Comparison of ENCODE assay signal across 20 cellular contexts in genomic region chr13:39048806-39049205, GRCh38. TPM values are rescaled to one million over a fixed set of nuclear protein-coding genes. Genes with fewer than 3 reads are reported as not detected.
DNase-seq lines count a peak whose midpoint lies in the region; ATAC-seq, FAIRE-seq and TF ChIP-seq lines count a peak whose summit lies in the region.
"Had no signal": no experiment of that assay in that cellular context is flagged by ENCODE, and none has a peak within 500 bp of the region (broad histone marks: within the 10 kb centered on the region; RNA-seq: fewer than 3 reads in every experiment).

No MANE protein-coding gene starts in this region.

- TF ChIP-seq POLR2A in endothelial cell of umbilical vein (IDR thresholded peaks at IDR 0.05; ENCODE audit: low read depth, low read length): no peak
- TF ChIP-seq POLR2A in thyroid gland (IDR thresholded peaks at IDR 0.05): no peak

- H3K79me2 ChIP-seq in endothelial cell of umbilical vein (ENCODE audit: control insufficient read depth, insufficient read depth, low read length): no peaks in the 10 kb centered on the region

- peak overlapping the region; percentile 21 for H2AFZ ChIP-seq in endothelial cell of umbilical vein (ENCODE audit: low read depth, low read length)

- H3K4me2 ChIP-seq in endothelial cell of umbilical vein (ENCODE audit: insufficient read depth, low read length): no peak overlapping the region
- H3K4me2 ChIP-seq: BLaER1 treated with 17β-estradiol and CSF1 and Interleukin-3, amounts not matched to agents 10 nM and 100 nM had no signal

- no peaks in the 10 kb centered on the region for H4K20me1 ChIP-seq in endothelial cell of umbilical vein (replicated peaks; ENCODE audit: control insufficient read depth, extremely low read depth, insufficient read depth, low read length)

- H3K27me3 Mint-ChIP-seq in activated naive CD8-positive, alpha-beta T cell: no peaks in the 10 kb centered on the region
- no peaks in the 10 kb centered on the region for H3K27me3 Mint-ChIP-seq in activated naive CD8-positive, alpha-beta T cell treated with anti-CD3 and anti-CD28 coated beads for 36 hours
- H3K27me3 Mint-ChIP-seq in activated T-helper 17 cell treated with anti-CD3 and anti-CD28 coated beads, Interleukin-2, amount 50 U/mL, for 72 hours: no peaks in the 10 kb centered on the region
- H3K27me3 Mint-ChIP-seq: CD4-positive, CD25-positive, alpha-beta regulatory T cell had no signal

- peak overlapping the region; percentile 61 for H3K27ac Mint-ChIP-seq in activated naive CD8-positive, alpha-beta T cell
- H3K27ac Mint-ChIP-seq in activated naive CD8-positive, alpha-beta T cell treated with anti-CD3 and anti-CD28 coated beads for 36 hours: no peak overlapping the region
- H3K27ac Mint-ChIP-seq in activated T-helper 17 cell treated with anti-CD3 and anti-CD28 coated beads, Interleukin-2, amount 50 U/mL, for 72 hours: peak overlapping the region; percentile 47
- H3K27ac Mint-ChIP-seq: HFFc6 had no signal

- H3K36me3 ChIP-seq in endothelial cell of umbilical vein (ENCODE audit: control insufficient read depth in 2 of 2, extremely low read depth in 1 of 2, insufficient read depth in 2 of 2, low read length in 2 of 2) (no peaks in the 10 kb centered on the region), thyroid gland (no peaks in the 10 kb centered on the region)
- H3K36me3 ChIP-seq: HAP-1 had no signal

- BruUV-seq in endothelial cell of umbilical vein (replicated peaks; lab: Mats Ljungman, UMichigan): no TSS peak

- intact Hi-C loops in endothelial cell of umbilical vein (cut with micrococcal nuclease) (no loop called here), thyroid gland (cut with DNase I) (no loop called here)

- H3K9me3 Mint-ChIP-seq in activated naive CD8-positive, alpha-beta T cell (ENCODE audit: low read depth): no peaks in the 10 kb centered on the region
- H3K9me3 Mint-ChIP-seq in activated naive CD8-positive, alpha-beta T cell treated with anti-CD3 and anti-CD28 coated beads for 36 hours: no peaks in the 10 kb centered on the region
- no peaks in the 10 kb centered on the region for H3K9me3 Mint-ChIP-seq in activated T-helper 17 cell treated with anti-CD3 and anti-CD28 coated beads, Interleukin-2, amount 50 U/mL, for 72 hours
- H3K9me3 Mint-ChIP-seq: CD4-positive, CD25-positive, alpha-beta regulatory T cell; HFFc6 had no signal

- POLR2A ChIA-PET in endothelial cell of umbilical vein (lab: Charles Lee): no interaction called here

- no peak overlapping the region for H3K4me3 Mint-ChIP-seq in activated naive CD8-positive, alpha-beta T cell
- no peak overlapping the region for H3K4me3 Mint-ChIP-seq in activated naive CD8-positive, alpha-beta T cell treated with anti-CD3 and anti-CD28 coated beads for 36 hours
- no peak overlapping the region for H3K4me3 Mint-ChIP-seq in activated T-helper 17 cell treated with anti-CD3 and anti-CD28 coated beads, Interleukin-2, amount 50 U/mL, for 72 hours
- H3K4me3 Mint-ChIP-seq: CD4-positive, CD25-positive, alpha-beta regulatory T cell; HFFc6 had no signal

- peaks cover 9% of the 10 kb centered on the region for H3K4me1 Mint-ChIP-seq in activated naive CD8-positive, alpha-beta T cell (ENCODE audit: low read depth)
- peaks cover 13% of the 10 kb centered on the region for H3K4me1 Mint-ChIP-seq in activated naive CD8-positive, alpha-beta T cell treated with anti-CD3 and anti-CD28 coated beads for 36 hours
- no peaks in the 10 kb centered on the region for H3K4me1 Mint-ChIP-seq in activated T-helper 17 cell treated with anti-CD3 and anti-CD28 coated beads, Interleukin-2, amount 50 U/mL, for 72 hours

- ATAC-seq in activated T-helper 17 cell treated with anti-CD3 and anti-CD28 coated beads, Interleukin-2, amount 50 U/mL, for 72 hours (replicated peaks): no peak

- H3K27ac ChIP-seq in endothelial cell of umbilical vein (ENCODE audit: insufficient read depth, low read depth, low read length): no peak overlapping the region
- H3K27ac ChIP-seq in thyroid gland: peak overlapping the region in 2 of 3 donors; percentile 25 to 38
- H3K27ac ChIP-seq: BLaER1 treated with 17β-estradiol and CSF1 and Interleukin-3, amounts not matched to agents 10 nM and 100 nM had no signal

- no peaks in the 10 kb centered on the region for H3K9me1 ChIP-seq in endothelial cell of umbilical vein (replicated peaks; ENCODE audit: control insufficient read depth, extremely low read depth, insufficient read depth, low read length)

- TF ChIP-seq CTCF in endothelial cell of umbilical vein (IDR thresholded peaks at IDR 0.05; ENCODE audit: extremely low read depth in 1 of 2, insufficient read depth in 1 of 2, low read depth in 1 of 2, low read length in 2 of 2) (no peak), thyroid gland (IDR thresholded peaks at IDR 0.05) (no peak)

- H3K9me3 ChIP-seq in endothelial cell of umbilical vein (replicated peaks; ENCODE audit: control insufficient read depth, insufficient read depth, low read length) (no peaks in the 10 kb centered on the region), thyroid gland (no peaks in the 10 kb centered on the region)
- H3K9me3 ChIP-seq: BLaER1 treated with 17β-estradiol and CSF1 and Interleukin-3, amounts not matched to agents 10 nM and 100 nM; HAP-1 had no signal

- no peak for FAIRE-seq in endothelial cell of umbilical vein (lab: Jason Lieb, UNC)
- FAIRE-seq: GM12892, H1 had no signal

- H3K9ac ChIP-seq in endothelial cell of umbilical vein (replicated peaks; ENCODE audit: extremely low read depth, insufficient read depth, low read length): no peak overlapping the region
- H3K9ac ChIP-seq: BLaER1 treated with 17β-estradiol and CSF1 and Interleukin-3, amounts not matched to agents 10 nM and 100 nM had no signal

- H3K4me1 ChIP-seq in endothelial cell of umbilical vein (ENCODE audit: control insufficient read depth, extremely low read depth, insufficient read depth, low read length) (no peaks in the 10 kb centered on the region), thyroid gland (peaks cover 13 to 15% of the 10 kb centered on the region in 2 donors)

- no peak for DNase-seq in activated naive CD8-positive, alpha-beta T cell treated with anti-CD3 and anti-CD28 coated beads for 36 hours
- no peak for DNase-seq in endothelial cell of umbilical vein (ENCODE audit: low read depth, low spot score)
- no peak for DNase-seq in thyroid gland
- no peak for DNase-seq in SHP77 (lab: John Stamatoyannopoulos, UW)
- no peak for DNase-seq in COR-L47 (lab: John Stamatoyannopoulos, UW)
- DNase-seq in activated CD8-positive, alpha-beta memory T cell treated with anti-CD3 and anti-CD28 coated beads for 24 hours: no peak
- DNase-seq: 8988T; ACHN; CD4-positive, CD25-positive, alpha-beta regulatory T cell; DMS153; DND-41; GDM1; HFFc6 had no signal

- H3K27me3 ChIP-seq in endothelial cell of umbilical vein (ENCODE audit: control insufficient read depth in 2 of 2, insufficient read depth in 2 of 2, low read length in 2 of 2): no peaks in the 10 kb centered on the region
- H3K27me3 ChIP-seq in thyroid gland: no peaks in the 10 kb centered on the region
- H3K27me3 ChIP-seq: BLaER1 treated with 17β-estradiol and CSF1 and Interleukin-3, amounts not matched to agents 10 nM and 100 nM had no signal

- H3K36me3 Mint-ChIP-seq in activated naive CD8-positive, alpha-beta T cell: no peaks in the 10 kb centered on the region
- H3K36me3 Mint-ChIP-seq in activated naive CD8-positive, alpha-beta T cell treated with anti-CD3 and anti-CD28 coated beads for 36 hours: peaks cover 12% of the 10 kb centered on the region
- peaks cover 39% of the 10 kb centered on the region for H3K36me3 Mint-ChIP-seq in activated T-helper 17 cell treated with anti-CD3 and anti-CD28 coated beads, Interleukin-2, amount 50 U/mL, for 72 hours (ENCODE audit: low read depth)

- dilution Hi-C loops in endothelial cell of umbilical vein (cut with MboI; ENCODE audit: extremely low pct_ligation_motif_present, low sequenced_read_pairs): no loop called here

- CTCF ChIA-PET in endothelial cell of umbilical vein (lab: Charles Lee): interaction anchor here (0.7 to 3.8 kb wide), 11 partner anchors 10 to 627 kb away, joined by 3 to 34 read pairs (median 3); partner anchors contain the start of gene NHLRC3

- no peak overlapping the region for H3K4me3 ChIP-seq in endothelial cell of umbilical vein (replicated peaks in 1 of 3; ENCODE audit: insufficient read depth in 1 of 3, low read depth in 1 of 3, low read length in 3 of 3)
- H3K4me3 ChIP-seq in thyroid gland (replicated peaks in 1 of 3): no peak overlapping the region
- H3K4me3 ChIP-seq: BLaER1 treated with 17β-estradiol and CSF1 and Interleukin-3, amounts not matched to agents 10 nM and 100 nM; HAP-1 had no signal

RNA-seq across cellular contexts. Expression of gene NHLRC3, which starts 10.6 kb away (rescaled TPM):
- 10 to 100 TPM; 12.9 to 16.4 TPM for total RNA-seq in activated naive CD8-positive, alpha-beta T cell treated with anti-CD3 and anti-CD28 coated beads for 36 hours
- 10 to 100 TPM; 11.8 to 15.1 TPM for total RNA-seq in activated T-helper 17 cell treated with anti-CD3 and anti-CD28 coated beads, Interleukin-2, amount 50 U/mL, for 72 hours
- total RNA-seq in endothelial cell of umbilical vein (10.2 and 11.9 TPM in 2 replicates), thyroid gland (10 to 100 TPM; 31.0 to 46.4 (median 38.5) TPM)
- 6.9 and 7.3 TPM in 2 replicates for polyA plus RNA-seq in endothelial cell of umbilical vein
- 2.8 and 3.2 TPM in 2 replicates for polyA plus RNA-seq in endothelial cell of umbilical vein (2011; cell fraction: cytosol; rRNA removed)
- polyA plus RNA-seq in endothelial cell of umbilical vein (2011; cell fraction: nucleus; rRNA removed): 26.3 and 29.9 TPM in 2 replicates
- polyA plus RNA-seq in endothelial cell of umbilical vein (2012): 7.5 and 8.0 TPM in 2 replicates
- polyA minus RNA-seq in endothelial cell of umbilical vein: 17.5 and 18.1 TPM in 2 replicates
- 3.2 TPM for polyA minus RNA-seq in endothelial cell of umbilical vein (2011; cell fraction: cytosol; rRNA and poly(A)+ RNA removed)
- polyA minus RNA-seq in endothelial cell of umbilical vein (2011; cell fraction: nucleus; rRNA and poly(A)+ RNA removed): 14.2 and 18.9 TPM in 2 replicates

RNA-seq across cellular contexts. Expression of gene PROSER1, which starts 10.9 kb away (rescaled TPM):
- total RNA-seq in activated naive CD8-positive, alpha-beta T cell treated with anti-CD3 and anti-CD28 coated beads for 36 hours: 100 to 1,000 TPM; 106 to 111 TPM
- total RNA-seq in activated T-helper 17 cell treated with anti-CD3 and anti-CD28 coated beads, Interleukin-2, amount 50 U/mL, for 72 hours: 10 to 100 TPM; 44.7 to 72.3 TPM
- total RNA-seq in endothelial cell of umbilical vein: 40.4 and 44.1 TPM in 2 replicates
- 34.2 and 38.3 TPM in 2 replicates for polyA plus RNA-seq in endothelial cell of umbilical vein
- polyA plus RNA-seq in endothelial cell of umbilical vein (2011; cell fraction: cytosol; rRNA removed): 15.4 and 17.7 TPM in 2 replicates
- 48.4 and 63.7 TPM in 2 replicates for polyA plus RNA-seq in endothelial cell of umbilical vein (2011; cell fraction: nucleus; rRNA removed)
- 24.3 and 26.6 TPM in 2 replicates for polyA plus RNA-seq in endothelial cell of umbilical vein (2012)
- polyA minus RNA-seq in endothelial cell of umbilical vein: 24.2 and 27.8 TPM in 2 replicates
- 10.2 TPM for polyA minus RNA-seq in endothelial cell of umbilical vein (2011; cell fraction: cytosol; rRNA and poly(A)+ RNA removed)
- 43.2 and 60.0 TPM in 2 replicates for polyA minus RNA-seq in endothelial cell of umbilical vein (2011; cell fraction: nucleus; rRNA and poly(A)+ RNA removed)
- 10 to 100 TPM; 22.7 to 63.6 (median 30.7) TPM for total RNA-seq in thyroid gland

RNA-seq across cellular contexts. Expression of gene STOML3, which starts 58.2 kb away (rescaled TPM):
- not detected for total RNA-seq in activated naive CD8-positive, alpha-beta T cell treated with anti-CD3 and anti-CD28 coated beads for 36 hours
- total RNA-seq in activated T-helper 17 cell treated with anti-CD3 and anti-CD28 coated beads, Interleukin-2, amount 50 U/mL, for 72 hours: not detected
- total RNA-seq in endothelial cell of umbilical vein (not detected in 2 replicates), thyroid gland (not detected)
- not detected in 2 replicates for polyA plus RNA-seq in endothelial cell of umbilical vein
- polyA plus RNA-seq in endothelial cell of umbilical vein (2011; cell fraction: cytosol; rRNA removed): not detected in 2 replicates
- not detected in 2 replicates for polyA plus RNA-seq in endothelial cell of umbilical vein (2011; cell fraction: nucleus; rRNA removed)
- polyA plus RNA-seq in endothelial cell of umbilical vein (2012): not detected in 2 replicates
- polyA minus RNA-seq in endothelial cell of umbilical vein: not detected in 2 replicates
- polyA minus RNA-seq in endothelial cell of umbilical vein (2011; cell fraction: cytosol; rRNA and poly(A)+ RNA removed): not detected
- polyA minus RNA-seq in endothelial cell of umbilical vein (2011; cell fraction: nucleus; rRNA and poly(A)+ RNA removed): not detected in 2 replicates
- total RNA-seq: CD4-positive, CD25-positive, alpha-beta regulatory T cell; H1; HFFc6; HT1080 had no signal
- polyA plus RNA-seq: CD4-positive, CD25-positive, alpha-beta regulatory T cell had no signal
